ENCODE assay signal across 1 cellular context in genomic region chr2:118013724-118014491, GRCh38.
TF ChIP-seq lines count a peak whose summit lies in the region.

CCDC93 (minus strand) TSS chr2:118014070; CDS start chr2:118013995, 75 bp downstream.

TF ChIP-seq in HCT116, 20 proteins besides CTCF, POLR2A, EP300 and RAD21 (continued from another document):
- TF ChIP-seq REST (IDR thresholded peaks at IDR 0.05; ENCODE audit: low read depth) (no peak), EZH2 (IDR thresholded peaks at IDR 0.05) (no peak)
